8 cellular contexts compared by ENCODE assay signal in genomic region chr10:30783939-30784500, GRCh38.
DNase-seq lines count a peak whose midpoint lies in the region; ATAC-seq and TF ChIP-seq lines count a peak whose summit lies in the region.

No MANE protein-coding gene starts in this region.

- no peaks in the 10 kb centered on the region for H4K20me1 ChIP-seq in Karpas-422 (ENCODE audit: insufficient read depth, low read depth, low read length)

- H3K4me1 ChIP-seq in Karpas-422 (ENCODE audit: low read length) = no peaks in the 10 kb centered on the region

- TF ChIP-seq CTCF in AG04450 (IDR thresholded peaks at IDR 0.05; ENCODE audit: low read depth, low read length) (peak; percentile 95), fibroblast of villous mesenchyme (IDR thresholded peaks at IDR 0.05; ENCODE audit: insufficient read depth, low read depth, low read length) (peak; percentile 89), nephron (IDR thresholded peaks at IDR 0.05; ENCODE audit: unreplicated experiment in 3 of 3) (peak; percentile 72 to 85 (median 83))

- peak; percentile 73 to 79 for ATAC-seq in stimulated activated naive B cell treated with anti-CD40 and anti-IgM and Interleukin-4, amounts not matched to agents 10 μg/mL and 1 μg/mL and 100 μg/mL, for 72 hours (replicated peaks)

- no peaks in the 10 kb centered on the region for H3K36me3 Mint-ChIP-seq in nephron (ENCODE audit: low read depth)
- H3K36me3 Mint-ChIP-seq in stimulated activated naive B cell treated with anti-CD40 and anti-IgM and Interleukin-4, amounts not matched to agents 10 μg/mL and 1 μg/mL and 100 μg/mL, for 72 hours = no peaks in the 10 kb centered on the region

- CTCF ChIA-PET in AG04450 (lab: Charles Lee) = interaction anchor here (0.6 to 3.1 kb wide), 25 partner anchors 8 to 1076 kb away, joined by 3 to 14 read pairs (median 4); partner anchors contain the start of gene ZNF438

- no peak overlapping the region for H2AFZ ChIP-seq in Karpas-422 (ENCODE audit: low read length)

- peak overlapping the region; percentile 87 for H3K27ac ChIP-seq in AG04450 (ENCODE audit: low read depth, low read length)
- no peak overlapping the region for H3K27ac ChIP-seq in Karpas-422 (ENCODE audit: low read length)

- no peaks in the 10 kb centered on the region for H3K9me2 ChIP-seq in Karpas-422 (replicated peaks; ENCODE audit: insufficient read depth, low read length)

- no peaks in the 10 kb centered on the region for H3K27me3 ChIP-seq in AG04450 (ENCODE audit: control insufficient read depth, insufficient read depth, low read length)
- H3K27me3 ChIP-seq in Karpas-422 (ENCODE audit: low read length) = no peaks in the 10 kb centered on the region

- H3K27me3 Mint-ChIP-seq in nephron (ENCODE audit: low read depth) = peaks cover 3% of the 10 kb centered on the region
- H3K27me3 Mint-ChIP-seq in stimulated activated naive B cell treated with anti-CD40 and anti-IgM and Interleukin-4, amounts not matched to agents 10 μg/mL and 1 μg/mL and 100 μg/mL, for 72 hours = peaks cover 18 to 34% of the 10 kb centered on the region in 2 donors

- H3K4me3 Mint-ChIP-seq in nephron = peak overlapping the region; percentile 76 to 83 (median 81)
- H3K4me3 Mint-ChIP-seq in stimulated activated naive B cell treated with anti-CD40 and anti-IgM and Interleukin-4, amounts not matched to agents 10 μg/mL and 1 μg/mL and 100 μg/mL, for 72 hours = peak overlapping the region; percentile 80 to 86

- TF ChIP-seq POLR2A in GM19099 (IDR thresholded peaks at IDR 0.05; ENCODE audit: extremely low read depth, insufficient read length, low read depth) = peak; percentile 23

- H3K4me2 ChIP-seq in Karpas-422 (ENCODE audit: low read depth, low read length, poor library complexity, severe bottlenecking) = no peak overlapping the region

- H3K9me3 Mint-ChIP-seq in nephron = no peaks in the 10 kb centered on the region
- no peaks in the 10 kb centered on the region for H3K9me3 Mint-ChIP-seq in stimulated activated naive B cell treated with anti-CD40 and anti-IgM and Interleukin-4, amounts not matched to agents 10 μg/mL and 1 μg/mL and 100 μg/mL, for 72 hours

- POLR2A ChIA-PET in AG04450 (lab: Yijun Ruan, JAX) = interaction anchor here (0.9 to 2.3 kb wide), 6 partner anchors 7 to 248 kb away, joined by 3 to 13 read pairs (median 5); partner anchors contain the start of gene ZNF438

- H3K9me3 ChIP-seq in AG04450 (ENCODE audit: control insufficient read depth, insufficient read depth, low read length) (peaks cover 3% of the 10 kb centered on the region; the same call in 1 of the 2 replicates), Karpas-422 (ENCODE audit: low read length) (no peaks in the 10 kb centered on the region)

- DNase-seq in AG04450 (ENCODE audit: low read depth, low spot score) = peak; percentile 81
- peak; percentile 71 for DNase-seq in Karpas-422
- DNase-seq in SHP77 treated with DMSO at 0.1 percent for 48 hours (lab: John Stamatoyannopoulos, UW) = peak; percentile 10
- DNase-seq in activated gamma-delta T cell treated with Interleukin-2 at 50 U/mL for 16 hours = peak; percentile 86
- peak; percentile 95 for DNase-seq in fibroblast of villous mesenchyme (ENCODE audit: low read depth)
- peak; percentile 53 for DNase-seq in stimulated activated naive B cell treated with anti-CD40 and anti-IgM and Interleukin-4, amounts not matched to agents 10 μg/mL and 1 μg/mL and 100 μg/mL, for 72 hours

- peak overlapping the region; percentile 91 to 97 (median 92) for H3K27ac Mint-ChIP-seq in nephron
- H3K27ac Mint-ChIP-seq in stimulated activated naive B cell treated with anti-CD40 and anti-IgM and Interleukin-4, amounts not matched to agents 10 μg/mL and 1 μg/mL and 100 μg/mL, for 72 hours = no peak overlapping the region

- H3K9ac ChIP-seq in Karpas-422 (ENCODE audit: low read length) = no peak overlapping the region

- peaks cover 41% of the 10 kb centered on the region for H3K4me1 Mint-ChIP-seq in nephron
- H3K4me1 Mint-ChIP-seq in stimulated activated naive B cell treated with anti-CD40 and anti-IgM and Interleukin-4, amounts not matched to agents 10 μg/mL and 1 μg/mL and 100 μg/mL, for 72 hours = peaks cover 9% of the 10 kb centered on the region in 2 donors

- no peak overlapping the region for H3K4me3 ChIP-seq in AG04450 (ENCODE audit: low read depth, low read length)
- H3K4me3 ChIP-seq in Karpas-422 (ENCODE audit: low read length) = no peak overlapping the region
- no peak overlapping the region for H3K4me3 ChIP-seq in fibroblast of villous mesenchyme (ENCODE audit: low read depth, low read length)

- no peaks in the 10 kb centered on the region for H3K36me3 ChIP-seq in Karpas-422 (ENCODE audit: insufficient read depth, low read length)

- no peaks in the 10 kb centered on the region for H3K79me2 ChIP-seq in Karpas-422 (ENCODE audit: low read length)

Comparison
In these comparisons a context has a peak if more than half of its experiments do, and no peak if none do; other contexts are left out.
1. DNase-seq: peak in every context shown above with its lines; median percentile 95 in fibroblast of villous mesenchyme; 86 in activated gamma-delta T cell treated with Interleukin-2 at 50 U/mL for 16 hours; 81 in AG04450; 71 in Karpas-422; 53 in stimulated activated naive B cell treated with anti-CD40 and anti-IgM and Interleukin-4, amounts not matched to agents 10 μg/mL and 1 μg/mL and 100 μg/mL, for 72 hours; 10 in SHP77 treated with DMSO at 0.1 percent for 48 hours.